In the genomic region with DNA sequence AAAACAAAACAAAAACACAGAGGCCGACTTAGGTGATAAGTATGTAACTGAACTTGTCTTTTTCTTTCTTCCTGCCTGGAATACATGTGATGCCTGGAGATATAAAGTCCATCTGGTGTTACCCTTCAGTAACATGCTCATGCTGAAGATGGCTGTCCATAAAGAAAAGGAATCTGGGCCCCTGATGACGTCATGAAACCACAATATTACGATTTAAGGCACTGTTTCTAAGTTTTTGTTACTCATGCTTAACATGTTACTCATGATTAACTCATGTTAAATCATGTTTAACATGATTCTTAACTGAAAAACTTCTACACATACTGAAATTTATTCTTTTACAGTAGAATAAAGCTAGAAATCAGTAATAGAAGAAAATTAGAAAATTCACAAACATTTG, we compare ENCODE assay signal across 1 cellular context.
TF ChIP-seq lines count a peak whose summit lies in the region.

No MANE protein-coding gene starts in this region.

TF ChIP-seq in HepG2, 621 proteins besides CTCF, POLR2A, EP300 and RAD21:
- TF ChIP-seq SAP130 (CRISPR knock-in tag; IDR thresholded peaks at IDR 0.05; ENCODE audit: low read depth) = no peak
- TF ChIP-seq EED (CRISPR knock-in tag; IDR thresholded peaks at IDR 0.05) = no peak
- peak; percentile 99 for TF ChIP-seq CREB1 (IDR thresholded peaks at IDR 0.05)
- TF ChIP-seq CREB1 (CRISPR knock-in tag; IDR thresholded peaks at IDR 0.05) = no peak
- TF ChIP-seq CENPT (CRISPR knock-in tag; IDR thresholded peaks at IDR 0.05; ENCODE audit: low read depth) = no peak
- TF ChIP-seq KDM2A (CRISPR knock-in tag; IDR thresholded peaks at IDR 0.05; ENCODE audit: borderline replicate concordance, low read depth) = no peak
- TF ChIP-seq ATF7-NPFF (CRISPR knock-in tag; IDR thresholded peaks at IDR 0.05; ENCODE audit: low read depth) = no peak
- TF ChIP-seq, protein P1, sequence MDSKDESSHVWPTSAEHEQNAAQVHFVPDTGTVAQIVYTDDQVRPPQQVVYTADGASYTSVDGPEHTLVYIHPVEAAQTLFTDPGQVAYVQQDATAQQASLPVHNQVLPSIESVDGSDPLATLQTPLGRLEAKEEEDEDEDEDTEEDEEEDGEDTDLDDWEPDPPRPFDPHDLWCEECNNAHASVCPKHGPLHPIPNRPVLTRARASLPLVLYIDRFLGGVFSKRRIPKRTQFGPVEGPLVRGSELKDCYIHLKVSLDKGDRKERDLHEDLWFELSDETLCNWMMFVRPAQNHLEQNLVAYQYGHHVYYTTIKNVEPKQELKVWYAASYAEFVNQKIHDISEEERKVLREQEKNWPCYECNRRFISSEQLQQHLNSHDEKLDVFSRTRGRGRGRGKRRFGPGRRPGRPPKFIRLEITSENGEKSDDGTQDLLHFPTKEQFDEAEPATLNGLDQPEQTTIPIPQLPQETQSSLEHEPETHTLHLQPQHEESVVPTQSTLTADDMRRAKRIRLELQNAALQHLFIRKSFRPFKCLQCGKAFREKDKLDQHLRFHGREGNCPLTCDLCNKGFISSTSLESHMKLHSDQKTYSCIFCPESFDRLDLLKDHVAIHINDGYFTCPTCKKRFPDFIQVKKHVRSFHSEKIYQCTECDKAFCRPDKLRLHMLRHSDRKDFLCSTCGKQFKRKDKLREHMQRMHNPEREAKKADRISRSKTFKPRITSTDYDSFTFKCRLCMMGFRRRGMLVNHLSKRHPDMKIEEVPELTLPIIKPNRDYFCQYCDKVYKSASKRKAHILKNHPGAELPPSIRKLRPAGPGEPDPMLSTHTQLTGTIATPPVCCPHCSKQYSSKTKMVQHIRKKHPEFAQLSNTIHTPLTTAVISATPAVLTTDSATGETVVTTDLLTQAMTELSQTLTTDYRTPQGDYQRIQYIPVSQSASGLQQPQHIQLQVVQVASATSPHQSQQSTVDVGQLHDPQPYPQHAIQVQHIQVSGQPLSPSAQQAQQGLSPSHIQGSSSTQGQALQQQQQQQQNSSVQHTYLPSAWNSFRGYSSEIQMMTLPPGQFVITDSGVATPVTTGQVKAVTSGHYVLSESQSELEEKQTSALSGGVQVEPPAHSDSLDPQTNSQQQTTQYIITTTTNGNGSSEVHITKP (CRISPR knock-in tag; IDR thresholded peaks at IDR 0.05; ENCODE audit: low read depth) = no peak
- TF ChIP-seq ZBTB44 (CRISPR knock-in tag; IDR thresholded peaks at IDR 0.05) = no peak
- TF ChIP-seq ZNF276 (CRISPR knock-in tag; IDR thresholded peaks at IDR 0.05; ENCODE audit: low read depth) = no peak
- no peak for TF ChIP-seq RXRA (CRISPR knock-in tag; IDR thresholded peaks at IDR 0.05)
- TF ChIP-seq RAD51 (IDR thresholded peaks at IDR 0.05; ENCODE audit: borderline replicate concordance) = no peak
- TF ChIP-seq STAT5B (CRISPR knock-in tag; IDR thresholded peaks at IDR 0.05) = no peak
- no peak for TF ChIP-seq FOSL2 (CRISPR knock-in tag; IDR thresholded peaks at IDR 0.05)
- no peak for TF ChIP-seq SALL2 (CRISPR knock-in tag; IDR thresholded peaks at IDR 0.05)
- no peak for TF ChIP-seq IRF2 (CRISPR knock-in tag; IDR thresholded peaks at IDR 0.05)
- peak; percentile 98 for TF ChIP-seq ATF7 (IDR thresholded peaks at IDR 0.05)
- no peak for TF ChIP-seq ATF7 (CRISPR knock-in tag; IDR thresholded peaks at IDR 0.05)
- no peak for TF ChIP-seq RERE (CRISPR knock-in tag; IDR thresholded peaks at IDR 0.05; ENCODE audit: low read depth)
